ENCODE assay signal across 8 cellular contexts in the genomic region with DNA sequence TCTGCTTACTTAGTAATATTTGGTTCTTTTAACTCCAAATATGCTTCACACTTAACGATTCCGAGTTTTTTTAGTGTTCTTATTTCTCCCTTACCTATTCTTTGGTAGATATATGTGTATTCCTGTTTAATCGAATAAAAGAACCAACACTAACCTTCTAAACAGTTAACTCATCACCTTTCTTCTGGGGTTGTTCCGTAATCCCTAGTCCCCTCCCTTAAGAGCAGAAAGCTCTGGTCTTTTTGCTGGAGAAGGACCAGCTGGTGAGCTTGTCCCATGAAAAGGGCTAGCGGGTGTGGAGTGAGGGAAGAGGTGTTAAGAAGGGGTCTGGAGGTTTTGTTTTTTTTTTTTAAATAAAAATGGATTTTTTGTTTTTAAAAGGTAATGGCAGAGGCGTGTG. TPM values are rescaled to one million over a fixed set of nuclear protein-coding genes. Genes with fewer than 3 reads are reported as not detected.
A peak's percentile ranks its signal among the peaks of the same experiment; 100 is the strongest.
DNase-seq lines count a peak whose midpoint lies in the region; ATAC-seq, FAIRE-seq and TF ChIP-seq lines count a peak whose summit lies in the region.
"Not testable (repeated sequence)": the region's sequence is repeated elsewhere in the genome, so short reads cannot be mapped to it uniquely, and the experiment has no call there.

No MANE protein-coding gene starts in this region.

- not testable (repeated sequence) for H3K36me3 ChIP-seq in PC-3 (ENCODE audit: low read depth, low read length); K562 (ENCODE audit: control insufficient read depth, insufficient read depth, low read length); neural cell (ENCODE audit: insufficient read depth, low read length); tibial nerve

- not testable (repeated sequence) for H3K9me1 ChIP-seq in K562 (ENCODE audit: control insufficient read depth, insufficient read depth, low read length)

- not testable (repeated sequence) for H3K79me2 ChIP-seq in PC-3 (ENCODE audit: low read length); K562 (ENCODE audit: control insufficient read depth, insufficient read depth, low read length); neural cell (replicated peaks; ENCODE audit: insufficient read depth, low read length)

- TF ChIP-seq EP300 in K562 (IDR thresholded peaks at IDR 0.05; ENCODE audit: low read length); neural cell (conservative IDR thresholded peaks at IDR 0.05; ENCODE audit: poor library complexity, severe bottlenecking); tibial nerve (IDR thresholded peaks at IDR 0.05): not testable (repeated sequence)

- H3K4me2 ChIP-seq in PC-3 (ENCODE audit: low read length), result peak overlapping the region; percentile 56
- H3K4me2 ChIP-seq in K562 (ENCODE audit: insufficient read depth, low read length); neural cell (ENCODE audit: low read length): not testable (repeated sequence)

- H3K9me3 ChIP-seq in PC-3 (ENCODE audit: low read length); K562 (replicated peaks; ENCODE audit: control insufficient read depth, insufficient read depth, low read depth, low read length); neural cell (ENCODE audit: low read length); tibial nerve: not testable (repeated sequence)

- H3K4me3 ChIP-seq in PC-3 (ENCODE audit: low read length) (peak overlapping the region; percentile 72; the same call in 1 of the 2 replicates), K562 (peak overlapping the region; percentile 57), neural cell (ENCODE audit: low read length) (peak overlapping the region; percentile 61), tibial nerve (peak overlapping the region; percentile 57 to 96 (median 70))

- intact Hi-C loops in PC-3 (cut with micrococcal nuclease); K562 (cut with micrococcal nuclease); left ventricle myocardium superior (cut with micrococcal nuclease): not testable (repeated sequence)

- H3K9me2 ChIP-seq in PC-3 (replicated peaks; ENCODE audit: low read length); neural cell (ENCODE audit: insufficient read depth, low read length): not testable (repeated sequence)

- not testable (repeated sequence) for TF ChIP-seq CTCF in PC-3 (conservative IDR thresholded peaks at IDR 0.05; ENCODE audit: low read depth, low read length); K562 (IDR thresholded peaks at IDR 0.05 in 2 of 3, conservative IDR thresholded peaks at IDR 0.05 in 1 of 3; ENCODE audit: insufficient read depth in 2 of 3, low read depth in 1 of 3, low read length in 3 of 3); neural cell (IDR thresholded peaks at IDR 0.05; ENCODE audit: poor library complexity, severe bottlenecking); tibial nerve (IDR thresholded peaks at IDR 0.05)

- in situ Hi-C loops in K562 (cut with MboI), result not testable (repeated sequence)

- not testable (repeated sequence) for H3K9ac ChIP-seq in PC-3 (ENCODE audit: low read length); K562 (ENCODE audit: insufficient read depth in 1 of 2, low read depth in 2 of 2, low read length in 2 of 2); neural cell (ENCODE audit: low read length)

- BruUV-seq in PC-3 (replicated peaks; lab: Mats Ljungman, UMichigan); K562 (replicated peaks; lab: Mats Ljungman, UMichigan): not testable (repeated sequence)

- H3F3A ChIP-seq in PC-3 (ENCODE audit: low read length, unreplicated experiment); neural cell (ENCODE audit: insufficient read depth, low read length, poor library complexity, severe bottlenecking): not testable (repeated sequence)

- ATAC-seq in GM18508 (IDR thresholded peaks at IDR 0.05; ENCODE audit: insufficient read depth, unreplicated experiment) (peak; percentile 13), GM21576 (IDR thresholded peaks at IDR 0.05; ENCODE audit: unreplicated experiment) (peak; percentile 31), HG03097 (IDR thresholded peaks at IDR 0.05; ENCODE audit: low FRiP score, unreplicated experiment) (peak; percentile 2), PC-3 (peak; percentile 30), K562 (peak; percentile 62), left ventricle myocardium superior (peak; percentile 55)

- not testable (repeated sequence) for H4K20me1 ChIP-seq in PC-3 (ENCODE audit: low read length); K562 (replicated peaks; ENCODE audit: control insufficient read depth, insufficient read depth, low read length); neural cell (ENCODE audit: insufficient read depth)

- not testable (repeated sequence) for H3K27ac ChIP-seq in PC-3 (ENCODE audit: low read length); K562 (ENCODE audit: extremely low read depth, low read depth, low read length); neural cell (ENCODE audit: low read length); tibial nerve

- not testable (repeated sequence) for H3K27me3 ChIP-seq in PC-3 (ENCODE audit: low read length); K562 (ENCODE audit: control insufficient read depth in 2 of 2, insufficient read depth in 2 of 2, low read length in 2 of 2); neural cell (ENCODE audit: insufficient read depth, low read depth, low read length); tibial nerve

- not testable (repeated sequence) for TF ChIP-seq RAD21 in K562 (CRISPR knock-in tag; conservative IDR thresholded peaks at IDR 0.05 in 1 of 2, IDR thresholded peaks at IDR 0.05 in 1 of 2); neural cell (conservative IDR thresholded peaks at IDR 0.05)

- 39% methylated on average over 3 of the region's 6 CpGs for WGBS in K562 (ENCODE audit: insufficient coverage, low coverage, missing lambda C conversion rate)
- WGBS in tibial nerve, 2 donors, result 7 to 8% methylated on average over 4 to 5 of the region's 6 CpGs

- TF ChIP-seq POLR2A in K562 (conservative IDR thresholded peaks at IDR 0.05); tibial nerve (IDR thresholded peaks at IDR 0.05): not testable (repeated sequence)

- CTCF ChIA-PET in PC-3 (lab: Charles Lee); K562 (lab: Yijun Ruan, JAX; ENCODE audit: low intra/inter-chr PET ratio): not testable (repeated sequence)

- FAIRE-seq in K562 (lab: Jason Lieb, UNC), result not testable (repeated sequence)

- not testable (repeated sequence) for DNase-seq in PC-3; K562 (ENCODE audit: extremely low read depth in 1 of 4, low spot score in 3 of 4); left ventricle myocardium superior; tibial nerve (ENCODE audit: low spot score in 2 of 2)

- not testable (repeated sequence) for H3K4me1 ChIP-seq in PC-3 (ENCODE audit: insufficient read depth, low read length); K562 (replicated peaks in 1 of 2; ENCODE audit: control insufficient read depth in 2 of 2, insufficient read depth in 2 of 2, low read length in 2 of 2); tibial nerve

- POLR2A ChIA-PET in PC-3 (lab: Charles Lee; ENCODE audit: unreplicated experiment); K562 (lab: Yijun Ruan, JAX): not testable (repeated sequence)

- peak overlapping the region; percentile 64; the same call in 1 of the 2 replicates for H2AFZ ChIP-seq in PC-3 (ENCODE audit: low read length)
- H2AFZ ChIP-seq in K562 (ENCODE audit: low read depth, low read length), result peak overlapping the region; percentile 76
- H2AFZ ChIP-seq in neural cell (ENCODE audit: low read depth, low read length), result not testable (repeated sequence)

RNA-seq across cellular contexts. Expression of a gene that starts 0.3 kb away (rescaled TPM):
- total RNA-seq in PC-3 (2014; rRNA removed), result 218 and 241 TPM in 2 replicates
- 47.6 and 67.6 TPM in 2 replicates for total RNA-seq in K562 (2011; cell fraction: chromatin; rRNA removed; ENCODE audit: low replicate concordance)
- total RNA-seq in K562 (2011; cell fraction: nucleolus; rRNA removed), result 35.0 and 36.5 TPM in 2 replicates
- total RNA-seq in K562 (2011; cell fraction: nucleoplasm; rRNA removed), result 35.0 and 43.1 TPM in 2 replicates
- total RNA-seq in K562 (2014; rRNA removed), result 127 and 133 TPM in 2 replicates
- 91.4 and 104 TPM in 2 replicates for total RNA-seq in K562 (2014; rRNA removed; fragmentation: Illumina TruSeq; extraction: Trizol)
- 93.3 and 98.4 TPM in 2 replicates for total RNA-seq in K562 (2015; rRNA removed; fragmentation: Illumina TruSeq; extraction: Trizol)
- total RNA-seq in K562 (2021), result 111 and 115 TPM in 2 replicates
- 340 and 360 TPM in 2 replicates for polyA plus RNA-seq in K562 (2011; rRNA removed)
- 154 and 190 TPM in 2 replicates for polyA plus RNA-seq in K562 (2011; cell fraction: cytosol; rRNA removed)
- 56.4 and 89.7 TPM in 2 replicates for polyA plus RNA-seq in K562 (2011; cell fraction: nucleus; rRNA removed)
- 59.3 and 74.2 TPM in 2 replicates for polyA plus RNA-seq in K562 (2012)
- 112 and 118 TPM in 2 replicates for polyA plus RNA-seq in K562 (2014; fragmentation: Illumina TruSeq; extraction: Trizol)
- 10 to 100 TPM; 29.8 to 46.6 TPM for polyA plus RNA-seq in K562 (2014; fragmentation: Nextera tagmentation; extraction: Ambion mirVana)
- polyA plus RNA-seq in K562 (2014; rRNA removed), result 147 and 152 TPM in 2 replicates
- polyA minus RNA-seq in K562 (2011; rRNA and poly(A)+ RNA removed), result 206 and 261 TPM in 2 replicates
- 45.1 and 70.5 TPM in 2 replicates for polyA minus RNA-seq in K562 (2011; cell fraction: cytosol; rRNA and poly(A)+ RNA removed)
- 25.0 and 38.1 TPM in 2 replicates for polyA minus RNA-seq in K562 (2011; cell fraction: nucleus; rRNA and poly(A)+ RNA removed)
- 8.6 TPM for total RNA-seq in left ventricle myocardium superior
- 44.6 and 50.3 TPM in 2 replicates for polyA plus RNA-seq in neural cell
- polyA minus RNA-seq in neural cell, result 33.4 and 34.4 TPM in 2 replicates
- total RNA-seq in tibial nerve, result 10 to 100 TPM; 21.6 to 37.0 (median 28.1) TPM

Comparison
In these comparisons a context has a peak if more than half of its experiments do, and no peak if none do; other contexts are left out.
1. ATAC-seq: peak in every context shown above with its lines; median percentile 62 in K562; 55 in left ventricle myocardium superior; 31 in GM21576; 30 in PC-3; 13 in GM18508; 2 in HG03097.